In the genomic region with DNA sequence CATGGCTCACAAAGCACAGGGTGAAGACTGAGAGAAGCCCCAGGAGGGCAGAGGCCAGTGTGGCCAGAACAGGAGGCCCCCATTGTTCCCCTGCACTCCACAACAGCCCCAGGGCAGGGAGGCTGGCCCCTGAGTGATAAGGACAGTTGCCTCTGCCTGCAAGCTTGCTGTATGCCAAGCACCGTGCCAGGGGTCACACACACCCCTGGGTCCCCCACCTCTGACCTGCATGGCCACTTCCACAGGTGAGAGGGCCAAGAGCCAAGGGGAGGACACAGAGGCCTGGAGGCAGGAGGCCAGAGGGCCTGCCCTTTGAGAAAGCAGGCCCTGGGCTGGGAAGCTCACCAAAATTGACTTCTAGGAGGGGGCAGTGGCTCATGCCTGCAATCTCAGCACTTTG, we compare ENCODE assay signal across 10 cellular contexts. TPM values are rescaled to one million over a fixed set of nuclear protein-coding genes. Genes with fewer than 3 reads are reported as not detected.
DNase-seq lines count a peak whose midpoint lies in the region; ATAC-seq, FAIRE-seq and TF ChIP-seq lines count a peak whose summit lies in the region.
"Had no signal": no experiment of that assay in that cellular context is flagged by ENCODE, and none has a peak within 500 bp of the region (broad histone marks: within the 10 kb centered on the region; RNA-seq: fewer than 3 reads in every experiment).

No MANE protein-coding gene starts in this region.

- no peaks in the 10 kb centered on the region for H3K9me3 ChIP-seq in CD4-positive, CD25-positive, alpha-beta regulatory T cell (ENCODE audit: control insufficient read depth in 2 of 2, low read length in 2 of 2)
- H3K9me3 ChIP-seq in Karpas-422 (ENCODE audit: low read length) (no peaks in the 10 kb centered on the region), neutrophil (no peaks in the 10 kb centered on the region)

- no peak for ATAC-seq in CD4-positive, CD25-positive, alpha-beta regulatory T cell (ENCODE audit: low read depth in 2 of 2)
- no peak for ATAC-seq in HG02885 (IDR thresholded peaks at IDR 0.05; ENCODE audit: poor library complexity, unreplicated experiment)

- peak overlapping the region; percentile 47 for H3K9ac ChIP-seq in Karpas-422 (ENCODE audit: low read length)

- H3K4me3 ChIP-seq in CD4-positive, CD25-positive, alpha-beta regulatory T cell (ENCODE audit: low read depth, low read length), result peak overlapping the region; percentile 21
- H3K4me3 ChIP-seq in Karpas-422 (ENCODE audit: low read length), result no peak overlapping the region; the same call in 1 of the 2 replicates
- peak overlapping the region; percentile 50 for H3K4me3 ChIP-seq in coronary artery
- H3K4me3 ChIP-seq in neutrophil (ENCODE audit: low read depth in 1 of 2, low read length in 1 of 2), result no peak overlapping the region

- H3K27ac Mint-ChIP-seq in CD4-positive, CD25-positive, alpha-beta regulatory T cell, result peak overlapping the region; percentile 88 to 99 (median 98)

- H3K9me2 ChIP-seq in Karpas-422 (replicated peaks; ENCODE audit: insufficient read depth, low read length), result no peaks in the 10 kb centered on the region

- peak overlapping the region; percentile 41 for H3K4me2 ChIP-seq in Karpas-422 (ENCODE audit: low read depth, low read length, poor library complexity, severe bottlenecking)

- H4K20me1 ChIP-seq in Karpas-422 (ENCODE audit: insufficient read depth, low read depth, low read length), result peaks cover 11% of the 10 kb centered on the region; the same call in 1 of the 2 replicates

- peak overlapping the region; percentile 73 to 95 (median 84) for H3K4me3 Mint-ChIP-seq in CD4-positive, CD25-positive, alpha-beta regulatory T cell

- no peak for FAIRE-seq in RCC 7860 (lab: Jason Lieb, UNC)

- peaks cover 65% of the 10 kb centered on the region for H3K79me2 ChIP-seq in Karpas-422 (ENCODE audit: low read length)

- no peaks in the 10 kb centered on the region for H3K27me3 ChIP-seq in CD4-positive, CD25-positive, alpha-beta regulatory T cell (ENCODE audit: control insufficient read depth, insufficient read depth, low read length)
- H3K27me3 ChIP-seq in Karpas-422 (ENCODE audit: low read length) (no peaks in the 10 kb centered on the region), neutrophil (no peaks in the 10 kb centered on the region)

- H3K4me1 Mint-ChIP-seq in CD4-positive, CD25-positive, alpha-beta regulatory T cell, result peaks cover 5 to 82% (median 47%) of the 10 kb centered on the region in 4 donors

- peak overlapping the region; percentile 37 for H3K27ac ChIP-seq in CD4-positive, CD25-positive, alpha-beta regulatory T cell (ENCODE audit: insufficient read depth, low read length, poor library complexity, severe bottlenecking)
- H3K27ac ChIP-seq in Karpas-422 (ENCODE audit: low read length) (peak overlapping the region; percentile 53), coronary artery (peak overlapping the region in 1 of 2 donors; percentile 100), neutrophil (peak overlapping the region; percentile 62)

- no peak for TF ChIP-seq CTCF in coronary artery (IDR thresholded peaks at IDR 0.05)
- no peak for TF ChIP-seq CTCF in neutrophil (IDR thresholded peaks at IDR 0.05)

- H3K4me1 ChIP-seq in CD4-positive, CD25-positive, alpha-beta regulatory T cell (ENCODE audit: control insufficient read depth, insufficient read depth, low read length, poor library complexity, severe bottlenecking), result peaks cover 90% of the 10 kb centered on the region
- H3K4me1 ChIP-seq in Karpas-422 (ENCODE audit: low read length) (peaks cover 71% of the 10 kb centered on the region), neutrophil (ENCODE audit: control insufficient read depth in 1 of 2, insufficient read depth in 1 of 2, low read depth in 1 of 2, low read length in 1 of 2) (peaks cover 51 to 57% of the 10 kb centered on the region in 2 experiments)

- peaks cover 33% of the 10 kb centered on the region for H3K36me3 ChIP-seq in CD4-positive, CD25-positive, alpha-beta regulatory T cell (ENCODE audit: control insufficient read depth, insufficient read depth, low read length)
- H3K36me3 ChIP-seq in Karpas-422 (ENCODE audit: insufficient read depth, low read length), result peaks cover 22% of the 10 kb centered on the region
- H3K36me3 ChIP-seq in neutrophil, result peaks cover 42% of the 10 kb centered on the region

- no peak overlapping the region for H2AFZ ChIP-seq in Karpas-422 (ENCODE audit: low read length)

- H3K36me3 Mint-ChIP-seq in CD4-positive, CD25-positive, alpha-beta regulatory T cell, result peaks cover 20% of the 10 kb centered on the region

- H3K9me3 Mint-ChIP-seq in CD4-positive, CD25-positive, alpha-beta regulatory T cell, result no peaks in the 10 kb centered on the region

- DNase-seq in CD4-positive, CD25-positive, alpha-beta regulatory T cell, result no peak
- no peak for DNase-seq in Karpas-422
- DNase-seq in coronary artery (ENCODE audit: low spot score), result no peak
- DNase-seq in RCC 7860 (ENCODE audit: low spot score), result no peak
- no peak for DNase-seq in 8988T
- DNase-seq in NCI-H1048 (lab: John Stamatoyannopoulos, UW), result no peak
- DNase-seq: GDM1, NCI-H748 treated with DMSO at 0.1 percent for 48 hours had no signal

- H3K27me3 Mint-ChIP-seq in CD4-positive, CD25-positive, alpha-beta regulatory T cell, result no peaks in the 10 kb centered on the region

RNA-seq across cellular contexts. Expression of a gene that starts 23.7 kb away (rescaled TPM):
- 11.5 TPM for total RNA-seq in CD4-positive, CD25-positive, alpha-beta regulatory T cell
- polyA plus RNA-seq in CD4-positive, CD25-positive, alpha-beta regulatory T cell, result 10 to 100 TPM in 3 of 4 donors, 1 to 10 TPM in 1; 9.6 to 14.7 (median 13.3) TPM
- 7.3 and 10.9 TPM in 2 replicates for total RNA-seq in Karpas-422 (2014; rRNA removed; shearing (Covaris generic); ENCODE audit: low replicate concordance)

RNA-seq across cellular contexts. Expression of a gene that starts 30.2 kb away (rescaled TPM):
- 248 TPM for total RNA-seq in CD4-positive, CD25-positive, alpha-beta regulatory T cell
- 100 to 1,000 TPM; 664 to 743 (median 695) TPM for polyA plus RNA-seq in CD4-positive, CD25-positive, alpha-beta regulatory T cell
- total RNA-seq in Karpas-422 (2014; rRNA removed; shearing (Covaris generic); ENCODE audit: low replicate concordance), result 300 and 483 TPM in 2 replicates

RNA-seq across cellular contexts. Expression of a gene that starts 30.4 kb away (rescaled TPM):
- total RNA-seq in CD4-positive, CD25-positive, alpha-beta regulatory T cell, result 4.6 TPM
- 10 to 100 TPM in 1 of 4 donors, 1 to 10 TPM in 3; 7.1 to 13.7 (median 9.1) TPM for polyA plus RNA-seq in CD4-positive, CD25-positive, alpha-beta regulatory T cell
- total RNA-seq in Karpas-422 (2014; rRNA removed; shearing (Covaris generic); ENCODE audit: low replicate concordance), result 22.0 and 28.3 TPM in 2 replicates

RNA-seq across cellular contexts. Expression of a gene that starts 33.7 kb away (rescaled TPM):
- 197 TPM for total RNA-seq in CD4-positive, CD25-positive, alpha-beta regulatory T cell
- 100 to 1,000 TPM; 415 to 598 (median 440) TPM for polyA plus RNA-seq in CD4-positive, CD25-positive, alpha-beta regulatory T cell
- 141 and 149 TPM in 2 replicates for total RNA-seq in Karpas-422 (2014; rRNA removed; shearing (Covaris generic); ENCODE audit: low replicate concordance)

RNA-seq across cellular contexts. Expression of a gene that starts 40.4 kb away (rescaled TPM):
- 5.2 TPM for total RNA-seq in CD4-positive, CD25-positive, alpha-beta regulatory T cell
- polyA plus RNA-seq in CD4-positive, CD25-positive, alpha-beta regulatory T cell, result under 1 TPM in 1 of 4 donors, not detected in 3; 0.07 TPM
- 34.0 and 48.3 TPM in 2 replicates for total RNA-seq in Karpas-422 (2014; rRNA removed; shearing (Covaris generic); ENCODE audit: low replicate concordance)

Comparison
In these comparisons a context has a peak if more than half of its experiments do, and no peak if none do; other contexts are left out.
1. H3K4me3 ChIP-seq: peak in CD4-positive, CD25-positive, alpha-beta regulatory T cell (single experiment) and coronary artery (single experiment); none in Karpas-422 (single experiment) and neutrophil (0 of 2).